In the genomic region with DNA sequence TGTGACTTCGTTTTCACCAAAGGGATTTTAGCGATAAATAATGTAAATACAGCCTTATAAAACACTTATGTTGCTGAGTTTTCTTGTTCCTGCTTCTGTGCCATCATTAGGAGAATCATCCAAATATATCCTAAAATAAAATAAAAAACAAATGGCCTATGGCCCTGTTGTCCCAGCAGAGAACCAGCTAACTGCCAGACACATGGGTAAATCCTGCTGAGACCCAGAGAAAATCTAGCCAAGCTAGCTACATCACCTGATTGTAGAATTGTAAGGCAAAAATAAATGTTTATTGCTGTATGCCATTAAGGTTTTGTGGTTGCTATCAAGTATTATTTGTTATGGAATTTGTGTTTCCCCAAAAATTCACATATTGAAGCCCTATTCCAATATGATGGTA, we compare ENCODE assay signal across 20 cellular contexts.
"Had no signal": no experiment of that assay in that cellular context is flagged by ENCODE, and none has a peak within 500 bp of the region (broad histone marks: within the 10 kb centered on the region; RNA-seq: fewer than 3 reads in every experiment).

No MANE protein-coding gene starts in this region.

- DNase-seq: colonic mucosa; cortex of kidney; dermis blood vessel endothelial cell; effector CD4-positive, alpha-beta T cell; effector CD8-positive, alpha-beta T cell; effector memory CD4-positive, alpha-beta T cell; effector memory CD8-positive, alpha-beta T cell; endodermal cell; erythroblast; esophagus squamous epithelium; foreskin fibroblast; foreskin keratinocyte; foreskin melanocyte; gastrocnemius medialis; glutamatergic neuron; head of caudate nucleus; heart left ventricle; heart right ventricle had no signal

- ATAC-seq: effector memory CD8-positive, alpha-beta T cell; esophagus mucosa; foreskin keratinocyte; gastrocnemius medialis; gastroesophageal sphincter; heart left ventricle; heart right ventricle had no signal
